In genomic region chr12:25328082-25328712, GRCh38 we compare ENCODE assay signal across 11 cellular contexts.
DNase-seq lines count a peak whose midpoint lies in the region; ATAC-seq and TF ChIP-seq lines count a peak whose summit lies in the region.
"Had no signal": no experiment of that assay in that cellular context is flagged by ENCODE, and none has a peak within 500 bp of the region (broad histone marks: within the 10 kb centered on the region; RNA-seq: fewer than 3 reads in every experiment).

No MANE protein-coding gene starts in this region.

- H3K9ac ChIP-seq in SK-N-SH: no peak overlapping the region
- H3K9ac ChIP-seq: parathyroid adenoma had no signal

- no peak overlapping the region for H2AFZ ChIP-seq in SK-N-SH (ENCODE audit: low read depth)
- H2AFZ ChIP-seq: parathyroid adenoma had no signal

- H3K36me3 ChIP-seq in SK-N-SH (replicated peaks in 1 of 2; ENCODE audit: control insufficient read depth in 1 of 2, insufficient read depth in 2 of 2, low read length in 1 of 2) (no peaks in the 10 kb centered on the region), BE2C (no peaks in the 10 kb centered on the region)

- ATAC-seq in SK-N-SH treated with all-trans-retinoic acid at 6 μM for 48 hours: no peak
- no peak for ATAC-seq in HG03521 (IDR thresholded peaks at IDR 0.05; ENCODE audit: unreplicated experiment)

- CTCF ChIA-PET in SK-N-SH (lab: Yijun Ruan, JAX): no interaction called here

- no peak for TF ChIP-seq EP300 in SK-N-SH (IDR thresholded peaks at IDR 0.05; ENCODE audit: borderline replicate concordance in 1 of 2, low read depth in 1 of 2, low read length in 1 of 2)

- peaks cover 10% of the 10 kb centered on the region for H3F3A ChIP-seq in SK-N-SH (replicated peaks; ENCODE audit: insufficient read depth)

- no peak for TF ChIP-seq RAD21 in SK-N-SH (IDR thresholded peaks at IDR 0.05; ENCODE audit: low read length)

- POLR2A ChIA-PET in SK-N-SH (lab: Yijun Ruan, JAX): no interaction called here

- H3K4me1 ChIP-seq in SK-N-SH (ENCODE audit: control insufficient read depth in 1 of 2, insufficient read depth in 2 of 2, low read depth in 1 of 2, low read length in 1 of 2) (0 out of 4 replicates have a peak, but pooled peaks cover 0 to 5% of the 10 kb centered on the region in 2 experiments), BE2C (no peaks in the 10 kb centered on the region)
- H3K4me1 ChIP-seq: parathyroid adenoma had no signal

- H3K4me2 ChIP-seq in SK-N-SH: no peak overlapping the region

- H3K27ac ChIP-seq in SK-N-SH (ENCODE audit: low read depth in 2 of 2, low read length in 1 of 2): no peak overlapping the region
- H3K27ac ChIP-seq: parathyroid adenoma had no signal

- no peaks in the 10 kb centered on the region for H3K79me2 ChIP-seq in SK-N-SH (ENCODE audit: insufficient read depth)
- H3K79me2 ChIP-seq: parathyroid adenoma had no signal

- no peaks in the 10 kb centered on the region for H3K9me3 ChIP-seq in SK-N-SH
- H3K9me3 ChIP-seq in BE2C: no peaks in the 10 kb centered on the region

- H3K4me3 ChIP-seq in SK-N-SH (ENCODE audit: low read depth in 2 of 2, low read length in 1 of 2) (no peak overlapping the region), epithelial cell of esophagus (ENCODE audit: low read length) (no peak overlapping the region), skeletal muscle cell (ENCODE audit: low read depth, low read length) (no peak overlapping the region), BE2C (ENCODE audit: low read depth, low read length) (no peak overlapping the region)

- H3K27me3 ChIP-seq in SK-N-SH (ENCODE audit: insufficient read depth): no peaks in the 10 kb centered on the region
- no peaks in the 10 kb centered on the region for H3K27me3 ChIP-seq in BE2C

- H3K9me2 ChIP-seq in SK-N-SH: no peaks in the 10 kb centered on the region; the same call in 1 of the 2 replicates

- DNase-seq in SK-N-SH (no peak), NCI-H226 (peak; percentile 15), epithelial cell of esophagus (ENCODE audit: low read depth) (peak; percentile 90), skeletal muscle cell (ENCODE audit: low read depth) (peak; percentile 67), 8988T (no peak), BE2C (no peak)
- DNase-seq: AML-193, NCI-H2171 treated with DMSO at 0.1 percent for 48 hours had no signal

- no peaks in the 10 kb centered on the region for H4K20me1 ChIP-seq in SK-N-SH (ENCODE audit: insufficient read depth)

- 70% methylated on average over 5 of the region's 5 CpGs for WGBS in SK-N-SH (ENCODE audit: low lambda C conversion rate)

- TF ChIP-seq CTCF in SK-N-SH (IDR thresholded peaks at IDR 0.05): no peak
- TF ChIP-seq CTCF in epithelial cell of esophagus (IDR thresholded peaks at IDR 0.05; ENCODE audit: insufficient read depth, low read depth, low read length, missing control alignments): no peak
- TF ChIP-seq CTCF in BE2C (IDR thresholded peaks at IDR 0.05; ENCODE audit: low read depth, low read length): no peak

TF ChIP-seq in SK-N-SH treated with all-trans-retinoic acid at 6 μM for 48 hours, 23 proteins besides CTCF, POLR2A, EP300 and RAD21:
- TF ChIP-seq CREB5 (CRISPR knock-in tag; IDR thresholded peaks at IDR 0.05; ENCODE audit: low read depth): peak; percentile 65
- no peak for TF ChIP-seq OSR1 (CRISPR knock-in tag; IDR thresholded peaks at IDR 0.05)
- TF ChIP-seq POU6F1 (CRISPR knock-in tag; IDR thresholded peaks at IDR 0.05; ENCODE audit: borderline replicate concordance, low read depth): no peak
- TF ChIP-seq GLIS3 (CRISPR knock-in tag; IDR thresholded peaks at IDR 0.05): no peak

TF ChIP-seq in SK-N-SH, 30 proteins besides CTCF, POLR2A, EP300 and RAD21:
- no peak for TF ChIP-seq TEAD4 (IDR thresholded peaks at IDR 0.05; ENCODE audit: borderline replicate concordance, insufficient read depth)

Comparison
In these comparisons a context has a peak if more than half of its experiments do, and no peak if none do; other contexts are left out.
1. DNase-seq: peak in NCI-H226 (single experiment), epithelial cell of esophagus (single experiment) and skeletal muscle cell (single experiment); none in SK-N-SH (single experiment), 8988T (single experiment) and BE2C (single experiment).